16 cellular contexts compared by ENCODE assay signal in genomic region chr10:44369851-44370250, GRCh38. TPM values are rescaled to one million over a fixed set of nuclear protein-coding genes. Genes with fewer than 3 reads are reported as not detected.
DNase-seq lines count a peak whose midpoint lies in the region; ATAC-seq and TF ChIP-seq lines count a peak whose summit lies in the region.
"Had no signal": no experiment of that assay in that cellular context is flagged by ENCODE, and none has a peak within 500 bp of the region (broad histone marks: within the 10 kb centered on the region; RNA-seq: fewer than 3 reads in every experiment).

No MANE protein-coding gene starts in this region.

- H3K4me3 ChIP-seq in NT2/D1 (ENCODE audit: insufficient read length, low read depth) (no peak overlapping the region), fibroblast of the aortic adventitia (ENCODE audit: low read depth, low read length) (no peak overlapping the region), vagina (no peak overlapping the region)
- H3K4me3 ChIP-seq: BLaER1, PC-9 had no signal

- no peaks in the 10 kb centered on the region for H3K27me3 Mint-ChIP-seq in activated CD8-positive, alpha-beta T cell treated with anti-CD3 and anti-CD28 coated beads, Interleukin-2, amount 10 ng/mL, durations not matched to agents 7 days and 5 days (ENCODE audit: low read depth)

- no peaks in the 10 kb centered on the region for H3K36me3 Mint-ChIP-seq in activated CD8-positive, alpha-beta T cell treated with anti-CD3 and anti-CD28 coated beads, Interleukin-2, amount 10 ng/mL, durations not matched to agents 7 days and 5 days (ENCODE audit: low read depth)
- H3K36me3 Mint-ChIP-seq: CD8-positive, alpha-beta memory T cell had no signal

- POLR2A ChIA-PET in activated CD8-positive, alpha-beta T cell treated with anti-CD3 and anti-CD28 coated beads, Interleukin-2, amount 10 ng/mL, durations not matched to agents 7 days and 5 days (lab: Charles Lee), result interaction anchor here (0.6 kb wide), 1 partner anchor 812 kb away, joined by 3 read pairs; no protein-coding TSS in a partner anchor

- peaks cover 15% of the 10 kb centered on the region for H3K4me1 ChIP-seq in NT2/D1 (ENCODE audit: insufficient read depth, insufficient read length)
- H3K4me1 ChIP-seq in vagina, result peaks cover 12% of the 10 kb centered on the region

- H3K9me3 ChIP-seq in NT2/D1 (ENCODE audit: insufficient read depth, low read length) (peaks cover 6% of the 10 kb centered on the region; the same call in 1 of the 2 replicates), vagina (no peaks in the 10 kb centered on the region)
- H3K9me3 ChIP-seq: BLaER1, SK-N-SH had no signal

- peak overlapping the region; percentile 0 for H3K9ac ChIP-seq in NT2/D1 (ENCODE audit: insufficient read length, low read depth)
- H3K9ac ChIP-seq: BLaER1, SK-N-SH had no signal

- H3K4me3 Mint-ChIP-seq in activated CD8-positive, alpha-beta T cell treated with anti-CD3 and anti-CD28 coated beads, Interleukin-2, amount 10 ng/mL, durations not matched to agents 7 days and 5 days, result no peak overlapping the region
- H3K4me3 Mint-ChIP-seq: CD8-positive, alpha-beta memory T cell had no signal

- ATAC-seq in activated CD8-positive, alpha-beta T cell treated with anti-CD3 and anti-CD28 coated beads, Interleukin-2, amount 10 ng/mL, durations not matched to agents 7 days and 5 days, result no peak

- H3K4me1 Mint-ChIP-seq in activated CD8-positive, alpha-beta T cell treated with anti-CD3 and anti-CD28 coated beads, Interleukin-2, amount 10 ng/mL, durations not matched to agents 7 days and 5 days (ENCODE audit: low read depth), result no peaks in the 10 kb centered on the region
- H3K4me1 Mint-ChIP-seq: CD8-positive, alpha-beta memory T cell had no signal

- TF ChIP-seq POLR2A in vagina (IDR thresholded peaks at IDR 0.05), result no peak

- DNase-seq in GM04504 (ENCODE audit: low read depth), result peak; percentile 38
- no peak for DNase-seq in NT2/D1 (ENCODE audit: low read depth, low spot score)
- DNase-seq in fibroblast of the aortic adventitia (ENCODE audit: low read depth), result peak; percentile 46
- DNase-seq in vagina (ENCODE audit: extremely low spot score in 2 of 2), result no peak
- DNase-seq in activated CD8-positive, alpha-beta T cell treated with anti-CD3 and anti-CD28 coated beads, Interleukin-2, amount 10 ng/mL, durations not matched to agents 7 days and 5 days, result no peak
- no peak for DNase-seq in NCI-H146 treated with DMSO at 0.1 percent for 48 hours (lab: John Stamatoyannopoulos, UW; ENCODE audit: unreplicated experiment)
- DNase-seq in mucosa of gallbladder (ENCODE audit: low spot score), result no peak
- DNase-seq: CD8-positive, alpha-beta memory T cell; DND-41; GF-D8; NCI-H1436 treated with DMSO at 0.1 percent for 48 hours; NCI-H226; NCI-H526 treated with DMSO at 0.1 percent for 48 hours; SK-N-SH had no signal

- no peaks in the 10 kb centered on the region for H3K9me3 Mint-ChIP-seq in activated CD8-positive, alpha-beta T cell treated with anti-CD3 and anti-CD28 coated beads, Interleukin-2, amount 10 ng/mL, durations not matched to agents 7 days and 5 days (ENCODE audit: insufficient read depth)
- H3K9me3 Mint-ChIP-seq: CD8-positive, alpha-beta memory T cell had no signal

- H3K36me3 ChIP-seq in NT2/D1 (ENCODE audit: insufficient read depth, insufficient read length, low read length) (peaks cover 12% of the 10 kb centered on the region), vagina (peaks cover 0 to 15% of the 10 kb centered on the region in 2 donors)
- H3K36me3 ChIP-seq: BLaER1 had no signal

- intact Hi-C loops in vagina (cut with DNase I), result no loop called here

- H3K27me3 ChIP-seq in NT2/D1 (ENCODE audit: insufficient read depth, insufficient read length) (no peaks in the 10 kb centered on the region), vagina (no peaks in the 10 kb centered on the region)
- H3K27me3 ChIP-seq: BLaER1 had no signal

- H3K27ac ChIP-seq in vagina, result peak overlapping the region; percentile 16
- H3K27ac ChIP-seq: BLaER1, PC-9 had no signal

- H3K27ac Mint-ChIP-seq in activated CD8-positive, alpha-beta T cell treated with anti-CD3 and anti-CD28 coated beads, Interleukin-2, amount 10 ng/mL, durations not matched to agents 7 days and 5 days, result no peak overlapping the region
- H3K27ac Mint-ChIP-seq: CD8-positive, alpha-beta memory T cell had no signal

- CTCF ChIA-PET in activated CD8-positive, alpha-beta T cell treated with anti-CD3 and anti-CD28 coated beads, Interleukin-2, amount 10 ng/mL, durations not matched to agents 7 days and 5 days (lab: Charles Lee), result no interaction called here

- no peak for TF ChIP-seq CTCF in fibroblast of the aortic adventitia (IDR thresholded peaks at IDR 0.05; ENCODE audit: insufficient read depth, low read length)
- TF ChIP-seq CTCF in vagina (IDR thresholded peaks at IDR 0.05), result no peak

RNA-seq across cellular contexts. Expression of gene CXCL12, which starts 15.0 kb away (rescaled TPM):
- 54.1 and 381 TPM in 2 replicates for total RNA-seq in fibroblast of the aortic adventitia (ENCODE audit: low replicate concordance)
- total RNA-seq in vagina, result 112 TPM
- not detected for total RNA-seq in activated CD8-positive, alpha-beta T cell treated with anti-CD3 and anti-CD28 coated beads, Interleukin-2, amount 10 ng/mL, durations not matched to agents 7 days and 5 days
- total RNA-seq in mucosa of gallbladder, result 74.3 TPM
- total RNA-seq: CD8-positive, alpha-beta memory T cell; PC-9 had no signal

Comparison
In these comparisons a context has a peak if more than half of its experiments do, and no peak if none do; other contexts are left out.
1. DNase-seq: peak in GM04504 (single experiment) and fibroblast of the aortic adventitia (single experiment); none in NT2/D1 (single experiment), vagina (0 of 2), activated CD8-positive, alpha-beta T cell treated with anti-CD3 and anti-CD28 coated beads, Interleukin-2, amount 10 ng/mL, durations not matched to agents 7 days and 5 days (single experiment), NCI-H146 treated with DMSO at 0.1 percent for 48 hours (single experiment) and mucosa of gallbladder (single experiment).
2. RNA of gene CXCL12, which starts 15.0 kb away (total RNA-seq): 54.1 to 381 TPM in fibroblast of the aortic adventitia, 112 TPM in vagina (single experiment) and 74.3 TPM in mucosa of gallbladder (single experiment); not detected in activated CD8-positive, alpha-beta T cell treated with anti-CD3 and anti-CD28 coated beads, Interleukin-2, amount 10 ng/mL, durations not matched to agents 7 days and 5 days; every median in the first group is over 10 times any median in the second.